In genomic region chr9:94983552-94983951, GRCh38 we compare ENCODE assay signal across 16 cellular contexts.
DNase-seq lines count a peak whose midpoint lies in the region; ATAC-seq, FAIRE-seq and TF ChIP-seq lines count a peak whose summit lies in the region.
"Had no signal": no experiment of that assay in that cellular context is flagged by ENCODE, and none has a peak within 500 bp of the region (broad histone marks: within the 10 kb centered on the region; RNA-seq: fewer than 3 reads in every experiment).

No MANE protein-coding gene starts in this region.

- peak overlapping the region; percentile 70 for H3K27ac ChIP-seq in HepG2 (ENCODE audit: extremely low read length, insufficient read depth, low read length)
- peak overlapping the region in 1 of 2 donors; percentile 58 for H3K27ac ChIP-seq in small intestine (ENCODE audit: low read depth in 1 of 2, low read length in 1 of 2)
- no peak overlapping the region for H3K27ac ChIP-seq in testis

- in situ Hi-C loops in HepG2 (cut with HindIII; ENCODE audit: extremely low pct_ligation_motif_present, low pct_unique_long_range_greater_than_20kb) = no loop called here

- no peak overlapping the region for H3K4me3 ChIP-seq in Jurkat, Clone E6-1 (ENCODE audit: low read length)
- no peak overlapping the region for H3K4me3 ChIP-seq in HepG2 (replicated peaks in 1 of 3; ENCODE audit: insufficient read depth in 1 of 3, low read depth in 2 of 3, low read length in 3 of 3)
- no peak overlapping the region for H3K4me3 ChIP-seq in small intestine (ENCODE audit: low read depth in 1 of 2, low read length in 2 of 2)
- H3K4me3 ChIP-seq in testis = no peak overlapping the region
- H3K4me3 ChIP-seq in lower leg skin (ENCODE audit: low read depth, poor library complexity, severe bottlenecking) = no peak overlapping the region
- H3K4me3 ChIP-seq: GM23338 had no signal

- FAIRE-seq in HepG2 (lab: Jason Lieb, UNC) (peak; percentile 54), small intestine (lab: Jason Lieb, UNC) (no peak)
- FAIRE-seq: A204.1 had no signal

- CTCF ChIA-PET in HepG2 (lab: Yijun Ruan, JAX; ENCODE audit: low intra/inter-chr PET ratio, low total read pairs) = no interaction called here

- H3K4me2 ChIP-seq in HepG2 (ENCODE audit: low read depth, low read length) = peak overlapping the region; percentile 34
- H3K4me2 ChIP-seq: GM23338 had no signal

- POLR2A ChIA-PET in HepG2 (lab: Yijun Ruan, JAX) = interaction anchor here (0.7 to 1.3 kb wide), 5 partner anchors 9 to 32 kb away, joined by 3 to 5 read pairs (median 4); no protein-coding TSS in a partner anchor

- H3K4me1 ChIP-seq in HepG2 (ENCODE audit: insufficient read depth, low read length) (peaks cover 52% of the 10 kb centered on the region), small intestine (ENCODE audit: control insufficient read depth in 2 of 2, insufficient read depth in 1 of 2, low read depth in 1 of 2, low read length in 1 of 2) (peaks cover 0 to 2% of the 10 kb centered on the region in 2 donors), testis (no peaks in the 10 kb centered on the region)

- no peaks in the 10 kb centered on the region for H3K27me3 ChIP-seq in HepG2 (ENCODE audit: control insufficient read depth in 1 of 2, insufficient read depth in 2 of 2, low read length in 2 of 2)
- H3K27me3 ChIP-seq in small intestine (ENCODE audit: control insufficient read depth in 2 of 2, insufficient read depth in 2 of 2, low read length in 2 of 2) = no peaks in the 10 kb centered on the region
- H3K27me3 ChIP-seq in testis = no peaks in the 10 kb centered on the region

- H3K36me3 Mint-ChIP-seq in nephron (ENCODE audit: low read depth) = peaks cover 11% of the 10 kb centered on the region

- intact Hi-C loops in HepG2 (cut with micrococcal nuclease; ENCODE audit: unreplicated experiment) = loop anchor here (1.0 kb wide), 1 partner anchor 8 kb away; no protein-coding TSS in a partner anchor
- intact Hi-C loops in testis (cut with DNase I; ENCODE audit: low total_unique reads) = no loop called here
- intact Hi-C loops in lower leg skin (cut with DNase I; ENCODE audit: low total_unique reads) = no loop called here

- H3K79me2 ChIP-seq in HepG2 (ENCODE audit: insufficient read depth, low read length) = no peaks in the 10 kb centered on the region

- no peaks in the 10 kb centered on the region for H3K27me3 Mint-ChIP-seq in nephron (ENCODE audit: low read depth)
- H3K27me3 Mint-ChIP-seq: B cell; CD4-positive, alpha-beta T cell had no signal

- no peak for TF ChIP-seq POLR2A in HepG2 (IDR thresholded peaks at IDR 0.05; ENCODE audit: insufficient read depth in 1 of 2, low read depth in 2 of 2, low read length in 2 of 2)
- TF ChIP-seq POLR2A in testis (IDR thresholded peaks at IDR 0.05) = no peak
- no peak for TF ChIP-seq POLR2A in lower leg skin (IDR thresholded peaks at IDR 0.05)

- H3K9ac ChIP-seq in HepG2 (ENCODE audit: insufficient read depth, low read depth, low read length) = no peak overlapping the region

- H2AFZ ChIP-seq in HepG2 (ENCODE audit: low read length) = no peak overlapping the region
- H2AFZ ChIP-seq: GM23338 had no signal

- H4K20me1 ChIP-seq in HepG2 (ENCODE audit: insufficient read depth, low read length) = no peaks in the 10 kb centered on the region

- TF ChIP-seq EP300 in HepG2 (IDR thresholded peaks at IDR 0.05; ENCODE audit: low read depth in 2 of 2, low read length in 2 of 2) (peak in 1 of 2 experiments; percentile 34; a peak in 1 of 4 replicates), HepG2 (CRISPR knock-in tag; IDR thresholded peaks at IDR 0.05; ENCODE audit: borderline replicate concordance) (no peak)

- ATAC-seq in HepG2 (peak; percentile 81), GM21515 (IDR thresholded peaks at IDR 0.05; ENCODE audit: unreplicated experiment) (no peak), HG03432 (IDR thresholded peaks at IDR 0.05; ENCODE audit: unreplicated experiment) (no peak)
- ATAC-seq: GM23338 had no signal

- DNase-seq in Jurkat, Clone E6-1 (ENCODE audit: low read depth, low spot score) = peak; percentile 20
- peak; percentile 82 for DNase-seq in HepG2 (ENCODE audit: low spot score)
- DNase-seq in small intestine = peak; percentile 68
- no peak for DNase-seq in testis
- no peak for DNase-seq in lower leg skin (ENCODE audit: low spot score in 2 of 2)
- DNase-seq: C1 segment of cervical spinal cord; Calu3; CD4-positive, alpha-beta T cell; DMS 273 treated with DMSO at 0.1 percent for 48 hours; H7 had no signal

- peaks cover 2% of the 10 kb centered on the region for H3K9me3 Mint-ChIP-seq in nephron
- H3K9me3 Mint-ChIP-seq: CD4-positive, alpha-beta T cell; GM23338 had no signal

- peak overlapping the region; percentile 8 to 76 (median 15) for H3K27ac Mint-ChIP-seq in nephron
- H3K27ac Mint-ChIP-seq: B cell; CD4-positive, alpha-beta T cell; GM23338 had no signal

- peaks cover 30% of the 10 kb centered on the region for H3K4me1 Mint-ChIP-seq in nephron
- H3K4me1 Mint-ChIP-seq: B cell had no signal

- no TSS peak for BruUV-seq in HepG2 (replicated peaks; lab: Mats Ljungman, UMichigan)

- TF ChIP-seq CTCF in HepG2 (CRISPR knock-in tag; IDR thresholded peaks at IDR 0.05) = no peak
- no peak for TF ChIP-seq CTCF in nephron (IDR thresholded peaks at IDR 0.05; ENCODE audit: unreplicated experiment in 3 of 3)
- no peak for TF ChIP-seq CTCF in testis (IDR thresholded peaks at IDR 0.05)
- TF ChIP-seq CTCF in lower leg skin (IDR thresholded peaks at IDR 0.05) = no peak

- TF ChIP-seq RAD21 in HepG2 (CRISPR knock-in tag; IDR thresholded peaks at IDR 0.05) = no peak

- H3K9me3 ChIP-seq in HepG2 (ENCODE audit: low read length) (no peaks in the 10 kb centered on the region), small intestine (ENCODE audit: control insufficient read depth, low read depth) (no peaks in the 10 kb centered on the region), testis (no peaks in the 10 kb centered on the region)

- no peak overlapping the region for H3K4me3 Mint-ChIP-seq in nephron
- H3K4me3 Mint-ChIP-seq: B cell; CD4-positive, alpha-beta T cell; GM23338 had no signal

- H3K36me3 ChIP-seq in HepG2 (replicated peaks in 1 of 2; ENCODE audit: control insufficient read depth in 1 of 2, insufficient read depth in 2 of 2, low read length in 2 of 2) = no peaks in the 10 kb centered on the region
- no peaks in the 10 kb centered on the region for H3K36me3 ChIP-seq in small intestine (ENCODE audit: control insufficient read depth in 2 of 2, insufficient read depth in 2 of 2, low read length in 2 of 2)
- H3K36me3 ChIP-seq in testis (ENCODE audit: low read depth, missing control alignments) = no peaks in the 10 kb centered on the region

- WGBS in HepG2 (ENCODE audit: low lambda C conversion rate) = 24% methylated on average over 6 of the region's 6 CpGs
- 27 to 66% (median 44%) methylated on average over 6 of the region's 6 CpGs for WGBS in small intestine, 3 donors
- 95% methylated on average over 6 of the region's 6 CpGs for WGBS in testis, 2 donors
- 89 to 96% methylated on average over 6 of the region's 6 CpGs for WGBS in lower leg skin, 2 donors

TF ChIP-seq in HepG2, 621 proteins besides CTCF, POLR2A, EP300 and RAD21 (continues in another document):
- TF ChIP-seq LCORL (IDR thresholded peaks at IDR 0.05) (no peak), LCORL (CRISPR knock-in tag; IDR thresholded peaks at IDR 0.05) (peak; percentile 76), MXD1 (CRISPR knock-in tag; IDR thresholded peaks at IDR 0.05) (no peak), MED1 (CRISPR knock-in tag; IDR thresholded peaks at IDR 0.05) (peak; percentile 38; the same call in 1 of the 2 replicates), MAX (IDR thresholded peaks at IDR 0.05) (peak; percentile 48), SOX13 (IDR thresholded peaks at IDR 0.05) (no peak), SOX13 (CRISPR knock-in tag; conservative IDR thresholded peaks at IDR 0.05 in 1 of 2, IDR thresholded peaks at IDR 0.05 in 1 of 2) (peak in 1 of 2 experiments; percentile 28; a peak in 1 of 4 replicates), HNF4G (IDR thresholded peaks at IDR 0.05; ENCODE audit: borderline replicate concordance, low read depth, low read length) (peak; percentile 59), HNF4G (CRISPR knock-in tag; IDR thresholded peaks at IDR 0.05; ENCODE audit: borderline replicate concordance, low read depth) (no peak), ZNF512B (CRISPR knock-in tag; IDR thresholded peaks at IDR 0.05; ENCODE audit: borderline replicate concordance) (no peak)

Comparison
In these comparisons a context has a peak if more than half of its experiments do, and no peak if none do; other contexts are left out.
1. DNase-seq: peak in Jurkat, Clone E6-1 (single experiment), HepG2 (single experiment) and small intestine (single experiment); none in testis (single experiment) and lower leg skin (0 of 2).